ENCODE assay signal across 8 cellular contexts in the genomic region with DNA sequence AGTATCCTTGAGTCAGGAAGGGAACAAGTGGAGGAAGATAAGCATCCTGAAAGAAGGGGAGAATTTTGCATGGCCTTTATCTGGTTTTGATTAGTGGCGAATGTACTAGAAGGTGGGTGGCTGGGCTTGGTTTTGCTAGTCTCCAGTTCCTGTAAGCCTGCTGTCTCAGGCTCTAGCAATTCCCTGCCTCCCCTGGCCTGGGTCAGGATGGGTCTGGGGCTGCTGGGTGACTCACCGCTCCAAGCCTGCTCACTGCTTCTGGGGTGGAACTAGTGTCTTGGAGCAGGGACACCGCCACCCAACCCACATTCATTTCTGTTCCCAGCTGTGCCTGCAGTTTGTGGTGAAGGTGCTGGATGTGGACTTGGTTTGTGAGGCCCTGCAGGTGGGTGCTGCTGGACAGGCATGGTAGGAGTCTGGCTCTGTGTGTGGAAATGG. TPM values are rescaled to one million over a fixed set of nuclear protein-coding genes. Genes with fewer than 3 reads are reported as not detected.
DNase-seq lines count a peak whose midpoint lies in the region; ATAC-seq, FAIRE-seq and TF ChIP-seq lines count a peak whose summit lies in the region.

No MANE protein-coding gene starts in this region.

- peaks cover 74% of the 10 kb centered on the region for H3K4me1 ChIP-seq in astrocyte (ENCODE audit: insufficient read depth, low read length)
- peaks cover 66% of the 10 kb centered on the region for H3K4me1 ChIP-seq in HepG2 (ENCODE audit: insufficient read depth, low read length)
- H3K4me1 ChIP-seq in transverse colon: peaks cover 33 to 65% (median 45%) of the 10 kb centered on the region in 4 donors

- DNase-seq in activated naive CD4-positive, alpha-beta T cell treated with anti-CD3 and anti-CD28 coated beads for 36 hours: peak; percentile 27
- no peak for DNase-seq in activated naive CD4-positive, alpha-beta T cell (lab: John Stamatoyannopoulos, UW)
- DNase-seq in astrocyte (ENCODE audit: low read depth) (peak; percentile 88), HepG2 (ENCODE audit: low spot score) (no peak), transverse colon (no peak)

- H4K20me1 ChIP-seq in astrocyte (ENCODE audit: insufficient read depth, low read length) (peaks cover 8% of the 10 kb centered on the region), HepG2 (ENCODE audit: insufficient read depth, low read length) (no peaks in the 10 kb centered on the region)

- no peaks in the 10 kb centered on the region for H3K27me3 Mint-ChIP-seq in activated naive CD4-positive, alpha-beta T cell treated with anti-CD3 and anti-CD28 coated beads for 36 hours (ENCODE audit: low read depth)
- H3K27me3 Mint-ChIP-seq in astrocyte (ENCODE audit: low read depth, unreplicated experiment): no peaks in the 10 kb centered on the region

- BruUV-seq in HepG2 (replicated peaks; lab: Mats Ljungman, UMichigan): no TSS peak

- H3K9me3 ChIP-seq in astrocyte (ENCODE audit: insufficient read depth, low read depth, low read length): no peaks in the 10 kb centered on the region
- no peaks in the 10 kb centered on the region for H3K9me3 ChIP-seq in HepG2 (ENCODE audit: low read length)
- H3K9me3 ChIP-seq in transverse colon: no peaks in the 10 kb centered on the region

- H3K4me3 ChIP-seq in astrocyte (ENCODE audit: insufficient read depth, low read depth, low read length) (peak overlapping the region; percentile 42), HepG2 (replicated peaks in 1 of 3; ENCODE audit: insufficient read depth in 1 of 3, low read depth in 2 of 3, low read length in 3 of 3) (no peak overlapping the region), transverse colon (no peak overlapping the region)

- in situ Hi-C loops in HepG2 (cut with HindIII; ENCODE audit: extremely low pct_ligation_motif_present, low pct_unique_long_range_greater_than_20kb): no loop called here
- in situ Hi-C loops in transverse colon (cut with MboI; ENCODE audit: low pct_ligation_motif_present in 1 of 4, low pct_unique_long_range_greater_than_20kb in 1 of 4, low sequenced_read_pairs in 3 of 4): no loop called here

- peak overlapping the region; percentile 68 for H3K9ac ChIP-seq in astrocyte (ENCODE audit: low read length)
- H3K9ac ChIP-seq in HepG2 (ENCODE audit: insufficient read depth, low read depth, low read length): no peak overlapping the region

- no peak for TF ChIP-seq EP300 in HepG2 (IDR thresholded peaks at IDR 0.05; ENCODE audit: low read depth in 2 of 2, low read length in 2 of 2)
- TF ChIP-seq EP300 in HepG2 (CRISPR knock-in tag; IDR thresholded peaks at IDR 0.05; ENCODE audit: borderline replicate concordance): no peak
- TF ChIP-seq EP300 in transverse colon (IDR thresholded peaks at IDR 0.05; ENCODE audit: low read depth): no peak

- H3K4me1 Mint-ChIP-seq in activated naive CD4-positive, alpha-beta T cell treated with anti-CD3 and anti-CD28 coated beads for 36 hours (ENCODE audit: low read depth): peaks cover 73% of the 10 kb centered on the region
- H3K4me1 Mint-ChIP-seq in astrocyte (ENCODE audit: low read depth, unreplicated experiment): peaks cover 67% of the 10 kb centered on the region

- H3K27me3 ChIP-seq in astrocyte (ENCODE audit: insufficient read depth, low read length): no peaks in the 10 kb centered on the region
- H3K27me3 ChIP-seq in HepG2 (ENCODE audit: control insufficient read depth in 1 of 2, insufficient read depth in 2 of 2, low read length in 2 of 2): no peaks in the 10 kb centered on the region
- H3K27me3 ChIP-seq in transverse colon: no peaks in the 10 kb centered on the region

- H3K79me2 ChIP-seq in astrocyte (ENCODE audit: insufficient read depth, low read length) (peaks cover 39% of the 10 kb centered on the region), HepG2 (ENCODE audit: insufficient read depth, low read length) (peaks cover 11% of the 10 kb centered on the region)

- no peak overlapping the region for H2AFZ ChIP-seq in astrocyte (ENCODE audit: low read depth, low read length)
- no peak overlapping the region for H2AFZ ChIP-seq in HepG2 (ENCODE audit: low read length)

- POLR2A ChIA-PET in HepG2 (lab: Yijun Ruan, JAX): interaction anchor here (6.1 to 12.9 kb wide), 2 partner anchors 10 to 13 kb away, joined by 237 to 570 read pairs; a partner anchor contains a TSS

- no peak for TF ChIP-seq RAD21 in HepG2 (CRISPR knock-in tag; IDR thresholded peaks at IDR 0.05)

- H3K27ac Mint-ChIP-seq in activated naive CD4-positive, alpha-beta T cell treated with anti-CD3 and anti-CD28 coated beads for 36 hours: peak overlapping the region; percentile 100
- peak overlapping the region; percentile 99 for H3K27ac Mint-ChIP-seq in astrocyte (ENCODE audit: unreplicated experiment)

- CTCF ChIA-PET in activated naive CD4-positive, alpha-beta T cell treated with anti-CD3 and anti-CD28 coated beads for 36 hours (lab: Charles Lee): interaction anchor here (1.0 to 1.7 kb wide), 3 partner anchors 12 to 200 kb away, joined by 3 read pairs; a partner anchor contains a TSS
- CTCF ChIA-PET in HepG2 (lab: Yijun Ruan, JAX; ENCODE audit: low intra/inter-chr PET ratio, low total read pairs): interaction anchor here (1.0 kb wide), 1 partner anchor 12 kb away, joined by 3 read pairs; a partner anchor contains a TSS

- H3K27ac ChIP-seq in astrocyte (ENCODE audit: low read depth, low read length) (peak overlapping the region; percentile 88), HepG2 (ENCODE audit: extremely low read length, insufficient read depth, low read length) (no peak overlapping the region), transverse colon (peak overlapping the region; percentile 0 to 96 (median 58))

- H3K36me3 ChIP-seq in astrocyte (ENCODE audit: insufficient read depth, low read length) (peaks cover 14% of the 10 kb centered on the region), HepG2 (replicated peaks in 1 of 2; ENCODE audit: control insufficient read depth in 1 of 2, insufficient read depth in 2 of 2, low read length in 2 of 2) (no peaks in the 10 kb centered on the region), transverse colon (no peaks in the 10 kb centered on the region)

- H3K4me2 ChIP-seq in astrocyte (ENCODE audit: low read length) (peak overlapping the region; percentile 86), HepG2 (ENCODE audit: low read depth, low read length) (no peak overlapping the region)

- H3K9me3 Mint-ChIP-seq in activated naive CD4-positive, alpha-beta T cell treated with anti-CD3 and anti-CD28 coated beads for 36 hours: no peaks in the 10 kb centered on the region
- H3K9me3 Mint-ChIP-seq in astrocyte (ENCODE audit: unreplicated experiment): no peaks in the 10 kb centered on the region

- TF ChIP-seq POLR2A in HepG2 (IDR thresholded peaks at IDR 0.05; ENCODE audit: insufficient read depth in 1 of 2, low read depth in 2 of 2, low read length in 2 of 2) (0 out of 4 replicates have a peak, but pooled peaks of 1 of the 2 experiments have one; percentile 25), transverse colon (IDR thresholded peaks at IDR 0.05) (no peak)

- no peak for TF ChIP-seq CTCF in astrocyte (IDR thresholded peaks at IDR 0.05; ENCODE audit: insufficient read depth, low read depth, low read length)
- no peak for TF ChIP-seq CTCF in HepG2 (CRISPR knock-in tag; IDR thresholded peaks at IDR 0.05)
- TF ChIP-seq CTCF in transverse colon (IDR thresholded peaks at IDR 0.05): no peak

- intact Hi-C loops in activated naive CD4-positive, alpha-beta T cell treated with anti-CD3 and anti-CD28 coated beads for 36 hours (cut with micrococcal nuclease): no loop called here
- intact Hi-C loops in HepG2 (cut with micrococcal nuclease; ENCODE audit: unreplicated experiment): no loop called here
- intact Hi-C loops in transverse colon (cut with DNase I; ENCODE audit: low total_unique reads): no loop called here

- peak overlapping the region; percentile 76 for H3K4me3 Mint-ChIP-seq in activated naive CD4-positive, alpha-beta T cell treated with anti-CD3 and anti-CD28 coated beads for 36 hours
- peak overlapping the region; percentile 40 for H3K4me3 Mint-ChIP-seq in astrocyte (ENCODE audit: unreplicated experiment)

- no peak for ATAC-seq in HepG2
- ATAC-seq in HG02678 (IDR thresholded peaks at IDR 0.05; ENCODE audit: unreplicated experiment): no peak
- no peak for ATAC-seq in HG02973 (IDR thresholded peaks at IDR 0.05; ENCODE audit: unreplicated experiment)
- no peak for ATAC-seq in HG02885 (IDR thresholded peaks at IDR 0.05; ENCODE audit: poor library complexity, unreplicated experiment)

- peaks cover 38% of the 10 kb centered on the region for H3K36me3 Mint-ChIP-seq in activated naive CD4-positive, alpha-beta T cell treated with anti-CD3 and anti-CD28 coated beads for 36 hours (ENCODE audit: low read depth)
- H3K36me3 Mint-ChIP-seq in astrocyte (ENCODE audit: low read depth, unreplicated experiment): peaks cover 18% of the 10 kb centered on the region

- FAIRE-seq in astrocyte (lab: Jason Lieb, UNC) (no peak), HepG2 (lab: Jason Lieb, UNC) (no peak)

- 100% methylated on average over 3 of the region's 3 CpGs for WGBS in HepG2 (ENCODE audit: low lambda C conversion rate)
- WGBS in transverse colon (ENCODE audit: low coverage in 1 of 2), 2 donors: 77% methylated on average over 3 of the region's 3 CpGs; no CpG with 5 or more reads in 1 of the 2 donors

RNA-seq across cellular contexts. Expression of a gene that starts 3.4 kb away (rescaled TPM):
- total RNA-seq in activated naive CD4-positive, alpha-beta T cell treated with anti-CD3 and anti-CD28 coated beads for 36 hours: 1 to 10 TPM; 5.9 to 6.7 TPM
- total RNA-seq in astrocyte (30.3 and 30.6 TPM in 2 replicates), HepG2 (2016; rRNA removed; fragmentation: Illumina TruSeq; extraction: Trizol) (1.0 and 2.7 TPM in 2 replicates), transverse colon (10 to 100 TPM in 1 of 4 donors, 1 to 10 TPM in 3; 1.5 to 22.1 (median 3.7) TPM)
- total RNA-seq in HepG2 (2016; cell fraction: cytosol; rRNA removed; fragmentation: Illumina TruSeq; extraction: Trizol; ENCODE audit: low read depth): 0.51 and 0.97 TPM in 2 replicates
- total RNA-seq in HepG2 (2016; cell fraction: insoluble cytoplasmic fraction; rRNA removed; fragmentation: Illumina TruSeq; extraction: Trizol): 0.62 and 3.0 TPM in 2 replicates
- 0.87 and 1.1 TPM in 2 replicates for total RNA-seq in HepG2 (2016; cell fraction: membrane; rRNA removed; fragmentation: Illumina TruSeq; extraction: Trizol)
- 3.1 and 5.3 TPM in 2 replicates for total RNA-seq in HepG2 (2016; cell fraction: nucleus; rRNA removed; fragmentation: Illumina TruSeq; extraction: Trizol)
- polyA plus RNA-seq in HepG2 (2011; rRNA removed): 6.7 and 8.8 TPM in 2 replicates
- 1.8 and 2.0 TPM in 2 replicates for polyA plus RNA-seq in HepG2 (2011; cell fraction: cytosol; rRNA removed)
- polyA plus RNA-seq in HepG2 (2011; cell fraction: nucleus; rRNA removed): 38.3 and 42.2 TPM in 2 replicates
- 2.6 and 2.7 TPM in 2 replicates for polyA plus RNA-seq in HepG2 (2012)
- 0.37 and 0.49 TPM in 2 replicates for polyA plus RNA-seq in HepG2 (2016; cell fraction: cytosol; fragmentation: Illumina TruSeq; extraction: Trizol; ENCODE audit: low read depth)
- 0.70 and 1.9 TPM in 2 replicates for polyA plus RNA-seq in HepG2 (2016; cell fraction: insoluble cytoplasmic fraction; fragmentation: Illumina TruSeq; extraction: Trizol; ENCODE audit: low read depth)
- 0.30 and 0.79 TPM in 2 replicates for polyA plus RNA-seq in HepG2 (2016; cell fraction: membrane; fragmentation: Illumina TruSeq; extraction: Trizol; ENCODE audit: low read depth)
- polyA plus RNA-seq in HepG2 (2016; cell fraction: nucleus; fragmentation: Illumina TruSeq; extraction: Trizol; ENCODE audit: insufficient read depth, low read depth): 10.8 and 15.7 TPM in 2 replicates
- 1.2 and 11.3 TPM in 2 replicates for polyA minus RNA-seq in HepG2 (2011; rRNA and poly(A)+ RNA removed; ENCODE audit: low replicate concordance)
- 1.8 and 2.0 TPM in 2 replicates for polyA minus RNA-seq in HepG2 (2011; cell fraction: cytosol; rRNA and poly(A)+ RNA removed)
- polyA minus RNA-seq in HepG2 (2011; cell fraction: nucleus; rRNA and poly(A)+ RNA removed): 12.0 and 16.5 TPM in 2 replicates

RNA-seq across cellular contexts. Expression of a gene that starts 4.6 kb away (rescaled TPM):
- total RNA-seq in activated naive CD4-positive, alpha-beta T cell treated with anti-CD3 and anti-CD28 coated beads for 36 hours: under 1 TPM; 0.62 to 0.67 TPM
- total RNA-seq in astrocyte (0.50 and 0.53 TPM in 2 replicates), HepG2 (2016; rRNA removed; fragmentation: Illumina TruSeq; extraction: Trizol) (0.77 TPM in 1 of 2 replicates, not detected in the other), transverse colon (1 to 10 TPM in 1 of 4 donors, not detected in 3; 1.4 TPM)
- total RNA-seq in HepG2 (2016; cell fraction: cytosol; rRNA removed; fragmentation: Illumina TruSeq; extraction: Trizol; ENCODE audit: low read depth): 0.91 and 2.1 TPM in 2 replicates
- 0.93 TPM in 1 of 2 replicates, not detected in the other for total RNA-seq in HepG2 (2016; cell fraction: insoluble cytoplasmic fraction; rRNA removed; fragmentation: Illumina TruSeq; extraction: Trizol)
- 2.0 and 2.1 TPM in 2 replicates for total RNA-seq in HepG2 (2016; cell fraction: membrane; rRNA removed; fragmentation: Illumina TruSeq; extraction: Trizol)
- total RNA-seq in HepG2 (2016; cell fraction: nucleus; rRNA removed; fragmentation: Illumina TruSeq; extraction: Trizol): 0.91 and 2.1 TPM in 2 replicates
- not detected in 2 replicates for polyA plus RNA-seq in HepG2 (2011; rRNA removed)
- polyA plus RNA-seq in HepG2 (2011; cell fraction: cytosol; rRNA removed): 0.25 TPM in 1 of 2 replicates, not detected in the other
- 0.55 and 1.4 TPM in 2 replicates for polyA plus RNA-seq in HepG2 (2011; cell fraction: nucleus; rRNA removed)
- not detected in 2 replicates for polyA plus RNA-seq in HepG2 (2012)
- not detected in 2 replicates for polyA plus RNA-seq in HepG2 (2016; cell fraction: cytosol; fragmentation: Illumina TruSeq; extraction: Trizol; ENCODE audit: low read depth)
- not detected in 2 replicates for polyA plus RNA-seq in HepG2 (2016; cell fraction: insoluble cytoplasmic fraction; fragmentation: Illumina TruSeq; extraction: Trizol; ENCODE audit: low read depth)
- not detected in 2 replicates for polyA plus RNA-seq in HepG2 (2016; cell fraction: membrane; fragmentation: Illumina TruSeq; extraction: Trizol; ENCODE audit: low read depth)
- polyA plus RNA-seq in HepG2 (2016; cell fraction: nucleus; fragmentation: Illumina TruSeq; extraction: Trizol; ENCODE audit: insufficient read depth, low read depth): not detected in 2 replicates
- polyA minus RNA-seq in HepG2 (2011; rRNA and poly(A)+ RNA removed; ENCODE audit: low replicate concordance): 3.7 TPM in 1 of 2 replicates, not detected in the other
- polyA minus RNA-seq in HepG2 (2011; cell fraction: cytosol; rRNA and poly(A)+ RNA removed): 0.88 TPM in 1 of 2 replicates, not detected in the other
- polyA minus RNA-seq in HepG2 (2011; cell fraction: nucleus; rRNA and poly(A)+ RNA removed): 3.4 and 10.9 TPM in 2 replicates

RNA-seq across cellular contexts. Expression of a gene that starts 11.6 kb away (rescaled TPM):
- total RNA-seq in activated naive CD4-positive, alpha-beta T cell treated with anti-CD3 and anti-CD28 coated beads for 36 hours: 10 to 100 TPM; 44.2 to 46.7 TPM
- 62.0 and 66.4 TPM in 2 replicates for total RNA-seq in astrocyte
- total RNA-seq in HepG2 (2016; rRNA removed; fragmentation: Illumina TruSeq; extraction: Trizol): 4.5 and 9.8 TPM in 2 replicates
- total RNA-seq in HepG2 (2016; cell fraction: cytosol; rRNA removed; fragmentation: Illumina TruSeq; extraction: Trizol; ENCODE audit: low read depth): 10.4 and 10.6 TPM in 2 replicates
- total RNA-seq in HepG2 (2016; cell fraction: insoluble cytoplasmic fraction; rRNA removed; fragmentation: Illumina TruSeq; extraction: Trizol): 3.0 and 11.4 TPM in 2 replicates
- 7.7 and 8.3 TPM in 2 replicates for total RNA-seq in HepG2 (2016; cell fraction: membrane; rRNA removed; fragmentation: Illumina TruSeq; extraction: Trizol)
- 14.5 and 18.3 TPM in 2 replicates for total RNA-seq in HepG2 (2016; cell fraction: nucleus; rRNA removed; fragmentation: Illumina TruSeq; extraction: Trizol)
- 16.9 and 23.4 TPM in 2 replicates for polyA plus RNA-seq in HepG2 (2011; rRNA removed)
- polyA plus RNA-seq in HepG2 (2011; cell fraction: cytosol; rRNA removed): 7.7 and 8.3 TPM in 2 replicates
- polyA plus RNA-seq in HepG2 (2011; cell fraction: nucleus; rRNA removed): 101 and 106 TPM in 2 replicates
- polyA plus RNA-seq in HepG2 (2012): 4.3 and 8.5 TPM in 2 replicates
- 2.2 and 2.4 TPM in 2 replicates for polyA plus RNA-seq in HepG2 (2016; cell fraction: cytosol; fragmentation: Illumina TruSeq; extraction: Trizol; ENCODE audit: low read depth)
- 5.2 and 6.6 TPM in 2 replicates for polyA plus RNA-seq in HepG2 (2016; cell fraction: insoluble cytoplasmic fraction; fragmentation: Illumina TruSeq; extraction: Trizol; ENCODE audit: low read depth)
- 3.1 and 3.6 TPM in 2 replicates for polyA plus RNA-seq in HepG2 (2016; cell fraction: membrane; fragmentation: Illumina TruSeq; extraction: Trizol; ENCODE audit: low read depth)
- polyA plus RNA-seq in HepG2 (2016; cell fraction: nucleus; fragmentation: Illumina TruSeq; extraction: Trizol; ENCODE audit: insufficient read depth, low read depth): 41.8 and 43.4 TPM in 2 replicates
- polyA minus RNA-seq in HepG2 (2011; rRNA and poly(A)+ RNA removed; ENCODE audit: low replicate concordance): 10.1 and 27.4 TPM in 2 replicates
- polyA minus RNA-seq in HepG2 (2011; cell fraction: cytosol; rRNA and poly(A)+ RNA removed): 5.1 and 11.4 TPM in 2 replicates
- 37.5 and 48.6 TPM in 2 replicates for polyA minus RNA-seq in HepG2 (2011; cell fraction: nucleus; rRNA and poly(A)+ RNA removed)
- total RNA-seq in transverse colon: 10 to 100 TPM; 12.4 to 87.2 (median 16.3) TPM

RNA-seq across cellular contexts. Expression of a gene that starts 23.8 kb away (rescaled TPM):
- total RNA-seq in activated naive CD4-positive, alpha-beta T cell treated with anti-CD3 and anti-CD28 coated beads for 36 hours: under 1 TPM; 0.74 to 0.79 TPM
- 0.26 TPM in 1 of 2 replicates, not detected in the other for total RNA-seq in astrocyte
- 1.4 TPM in 2 replicates for total RNA-seq in HepG2 (2016; rRNA removed; fragmentation: Illumina TruSeq; extraction: Trizol)
- total RNA-seq in HepG2 (2016; cell fraction: cytosol; rRNA removed; fragmentation: Illumina TruSeq; extraction: Trizol; ENCODE audit: low read depth): 0.40 and 0.62 TPM in 2 replicates
- 1.4 and 1.5 TPM in 2 replicates for total RNA-seq in HepG2 (2016; cell fraction: insoluble cytoplasmic fraction; rRNA removed; fragmentation: Illumina TruSeq; extraction: Trizol)
- 1.0 TPM in 2 replicates for total RNA-seq in HepG2 (2016; cell fraction: membrane; rRNA removed; fragmentation: Illumina TruSeq; extraction: Trizol)
- total RNA-seq in HepG2 (2016; cell fraction: nucleus; rRNA removed; fragmentation: Illumina TruSeq; extraction: Trizol): 0.63 and 1.2 TPM in 2 replicates
- polyA plus RNA-seq in HepG2 (2011; rRNA removed): 0.71 and 0.77 TPM in 2 replicates
- polyA plus RNA-seq in HepG2 (2011; cell fraction: cytosol; rRNA removed): 0.91 and 1.0 TPM in 2 replicates
- polyA plus RNA-seq in HepG2 (2011; cell fraction: nucleus; rRNA removed): 0.93 and 1.1 TPM in 2 replicates
- polyA plus RNA-seq in HepG2 (2012): 1.1 and 1.4 TPM in 2 replicates
- polyA plus RNA-seq in HepG2 (2016; cell fraction: cytosol; fragmentation: Illumina TruSeq; extraction: Trizol; ENCODE audit: low read depth): 0.60 and 0.74 TPM in 2 replicates
- polyA plus RNA-seq in HepG2 (2016; cell fraction: insoluble cytoplasmic fraction; fragmentation: Illumina TruSeq; extraction: Trizol; ENCODE audit: low read depth): 2.0 TPM in 2 replicates
- 0.73 and 0.86 TPM in 2 replicates for polyA plus RNA-seq in HepG2 (2016; cell fraction: membrane; fragmentation: Illumina TruSeq; extraction: Trizol; ENCODE audit: low read depth)
- 1.5 and 1.8 TPM in 2 replicates for polyA plus RNA-seq in HepG2 (2016; cell fraction: nucleus; fragmentation: Illumina TruSeq; extraction: Trizol; ENCODE audit: insufficient read depth, low read depth)
- polyA minus RNA-seq in HepG2 (2011; rRNA and poly(A)+ RNA removed; ENCODE audit: low replicate concordance): 0.26 and 0.35 TPM in 2 replicates
- polyA minus RNA-seq in HepG2 (2011; cell fraction: cytosol; rRNA and poly(A)+ RNA removed): 0.59 and 0.62 TPM in 2 replicates
- 0.25 and 0.52 TPM in 2 replicates for polyA minus RNA-seq in HepG2 (2011; cell fraction: nucleus; rRNA and poly(A)+ RNA removed)
- 100 to 1,000 TPM in 2 of 4 donors, 10 to 100 TPM in 2; 48.8 to 208 (median 92.3) TPM for total RNA-seq in transverse colon

RNA-seq across cellular contexts. Expression of a gene that starts 31.3 kb away (rescaled TPM):
- total RNA-seq in activated naive CD4-positive, alpha-beta T cell treated with anti-CD3 and anti-CD28 coated beads for 36 hours: 1 to 10 TPM in 1 of 2 experiments, under 1 TPM in 1; 0.94 to 1.0 TPM
- total RNA-seq in astrocyte (0.65 and 0.89 TPM in 2 replicates), HepG2 (2016; rRNA removed; fragmentation: Illumina TruSeq; extraction: Trizol) (0.18 and 0.60 TPM in 2 replicates), transverse colon (1 to 10 TPM in 1 of 4 donors, under 1 TPM in 2, not detected in 1; 0.14 to 1.2 (median 0.64) TPM)
- total RNA-seq in HepG2 (2016; cell fraction: cytosol; rRNA removed; fragmentation: Illumina TruSeq; extraction: Trizol; ENCODE audit: low read depth): 1.0 and 1.3 TPM in 2 replicates
- total RNA-seq in HepG2 (2016; cell fraction: insoluble cytoplasmic fraction; rRNA removed; fragmentation: Illumina TruSeq; extraction: Trizol): 0.36 and 0.52 TPM in 2 replicates
- 0.45 and 0.46 TPM in 2 replicates for total RNA-seq in HepG2 (2016; cell fraction: membrane; rRNA removed; fragmentation: Illumina TruSeq; extraction: Trizol)
- total RNA-seq in HepG2 (2016; cell fraction: nucleus; rRNA removed; fragmentation: Illumina TruSeq; extraction: Trizol): 1.3 and 2.2 TPM in 2 replicates
- polyA plus RNA-seq in HepG2 (2011; rRNA removed): 1.5 and 1.7 TPM in 2 replicates
- polyA plus RNA-seq in HepG2 (2011; cell fraction: cytosol; rRNA removed): 0.90 and 1.3 TPM in 2 replicates
- 5.9 and 6.6 TPM in 2 replicates for polyA plus RNA-seq in HepG2 (2011; cell fraction: nucleus; rRNA removed)
- 1.0 and 1.1 TPM in 2 replicates for polyA plus RNA-seq in HepG2 (2012)
- 0.27 and 0.43 TPM in 2 replicates for polyA plus RNA-seq in HepG2 (2016; cell fraction: cytosol; fragmentation: Illumina TruSeq; extraction: Trizol; ENCODE audit: low read depth)
- 0.28 and 0.33 TPM in 2 replicates for polyA plus RNA-seq in HepG2 (2016; cell fraction: insoluble cytoplasmic fraction; fragmentation: Illumina TruSeq; extraction: Trizol; ENCODE audit: low read depth)
- 0.42 and 0.57 TPM in 2 replicates for polyA plus RNA-seq in HepG2 (2016; cell fraction: membrane; fragmentation: Illumina TruSeq; extraction: Trizol; ENCODE audit: low read depth)
- 2.9 and 3.2 TPM in 2 replicates for polyA plus RNA-seq in HepG2 (2016; cell fraction: nucleus; fragmentation: Illumina TruSeq; extraction: Trizol; ENCODE audit: insufficient read depth, low read depth)
- polyA minus RNA-seq in HepG2 (2011; rRNA and poly(A)+ RNA removed; ENCODE audit: low replicate concordance): 0.26 and 1.5 TPM in 2 replicates
- polyA minus RNA-seq in HepG2 (2011; cell fraction: cytosol; rRNA and poly(A)+ RNA removed): 2.2 and 2.5 TPM in 2 replicates
- polyA minus RNA-seq in HepG2 (2011; cell fraction: nucleus; rRNA and poly(A)+ RNA removed): 1.2 and 1.3 TPM in 2 replicates

Comparison
In these comparisons a context has a peak if more than half of its experiments do, and no peak if none do; other contexts are left out.
1. DNase-seq: peak in activated naive CD4-positive, alpha-beta T cell treated with anti-CD3 and anti-CD28 coated beads for 36 hours (single experiment) and astrocyte (single experiment); none in activated naive CD4-positive, alpha-beta T cell (0 of 4), HepG2 (single experiment) and transverse colon (single experiment).